1 cellular context compared by ENCODE assay signal in the genomic region with DNA sequence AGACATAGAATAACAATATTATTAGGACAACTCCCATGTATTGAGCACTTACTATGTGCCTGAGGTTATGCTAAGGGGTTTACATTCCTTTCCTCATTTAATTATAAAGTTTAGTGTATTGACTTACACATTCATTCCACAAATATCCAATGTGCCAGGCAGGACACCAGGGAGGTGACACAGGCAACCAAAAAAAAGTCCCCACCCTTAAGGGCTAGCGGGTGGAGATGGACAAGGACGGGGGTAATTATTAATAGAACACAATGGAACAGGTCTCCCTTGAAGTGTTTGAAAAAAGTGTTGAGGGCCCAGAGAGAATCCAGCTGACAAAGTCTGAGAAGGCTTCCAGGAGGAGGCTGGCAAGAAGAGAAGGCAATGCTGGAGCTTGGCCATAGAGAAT.
TF ChIP-seq lines count a peak whose summit lies in the region.

No MANE protein-coding gene starts in this region.

TF ChIP-seq in IMR-90, 13 proteins besides CTCF, POLR2A, EP300 and RAD21:
- TF ChIP-seq FOS (IDR thresholded peaks at IDR 0.05; ENCODE audit: low read depth, low read length) = no peak
- TF ChIP-seq CHD1 (IDR thresholded peaks at IDR 0.05; ENCODE audit: low read depth, low read length) = no peak
- no peak for TF ChIP-seq RFX5 (IDR thresholded peaks at IDR 0.05; ENCODE audit: low read depth, low read length)
- TF ChIP-seq SMC3 (IDR thresholded peaks at IDR 0.05; ENCODE audit: low read depth, low read length) = no peak
- TF ChIP-seq RCOR1 (IDR thresholded peaks at IDR 0.05; ENCODE audit: insufficient replicate concordance, low read length) = no peak
- no peak for TF ChIP-seq ELK1 (IDR thresholded peaks at IDR 0.05; ENCODE audit: borderline replicate concordance, low read depth, low read length)
- no peak for TF ChIP-seq BHLHE40 (IDR thresholded peaks at IDR 0.05; ENCODE audit: low read depth, low read length)
- TF ChIP-seq MXI1 (IDR thresholded peaks at IDR 0.05; ENCODE audit: borderline replicate concordance, low read depth, low read length) = no peak
- no peak for TF ChIP-seq USF2 (IDR thresholded peaks at IDR 0.05; ENCODE audit: low read depth, low read length)
- TF ChIP-seq NFE2L2 (IDR thresholded peaks at IDR 0.05; ENCODE audit: low read depth, low read length) = no peak
- no peak for TF ChIP-seq MAZ (IDR thresholded peaks at IDR 0.05; ENCODE audit: borderline replicate concordance, low read depth, low read length)
- no peak for TF ChIP-seq MAFK (IDR thresholded peaks at IDR 0.05; ENCODE audit: low read depth, low read length)
- no peak for TF ChIP-seq CEBPB (IDR thresholded peaks at IDR 0.05; ENCODE audit: low read depth, low read length)
